Comparison of ENCODE assay signal across 15 cellular contexts in the genomic region with DNA sequence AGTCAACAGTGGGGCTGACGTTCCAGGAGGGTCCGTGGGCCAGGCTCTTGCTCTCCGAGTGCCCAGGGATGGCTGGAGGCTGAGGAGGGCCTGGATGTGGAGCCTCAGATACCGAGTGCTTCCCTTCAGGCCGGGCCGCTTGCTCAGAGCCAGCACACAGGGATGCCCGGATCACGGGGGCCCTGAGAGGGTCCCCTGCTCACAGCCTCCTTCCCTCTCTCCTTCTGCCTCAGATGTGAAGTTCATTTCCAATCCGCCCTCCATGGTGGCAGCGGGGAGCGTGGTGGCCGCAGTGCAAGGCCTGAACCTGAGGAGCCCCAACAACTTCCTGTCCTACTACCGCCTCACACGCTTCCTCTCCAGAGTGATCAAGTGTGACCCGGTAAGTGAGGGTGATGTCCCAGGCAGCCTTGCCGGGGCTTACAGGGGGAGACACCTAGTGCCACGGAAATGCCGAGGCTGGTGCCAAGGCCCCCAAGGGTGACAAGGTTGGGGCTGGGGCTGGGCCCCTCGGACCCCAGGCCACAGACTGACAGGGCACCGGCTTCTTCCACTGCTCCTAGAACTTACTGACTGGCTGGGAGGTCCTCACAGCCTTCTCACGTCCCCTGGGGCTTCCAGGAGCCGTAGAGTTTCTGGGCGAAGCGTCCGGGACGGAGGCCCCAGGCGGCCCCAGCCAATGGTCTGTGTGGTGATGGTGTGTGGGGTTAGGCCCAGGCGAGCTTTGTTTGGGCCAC. TPM values are rescaled to one million over a fixed set of nuclear protein-coding genes. Genes with fewer than 3 reads are reported as not detected.
A peak's percentile ranks its signal among the peaks of the same experiment; 100 is the strongest.
DNase-seq lines count a peak whose midpoint lies in the region; ATAC-seq and TF ChIP-seq lines count a peak whose summit lies in the region.
"Had no signal": no experiment of that assay in that cellular context is flagged by ENCODE, and none has a peak within 500 bp of the region (broad histone marks: within the 10 kb centered on the region; RNA-seq: fewer than 3 reads in every experiment).

No MANE protein-coding gene starts in this region.

- peak; percentile 16 for DNase-seq in ELF-1 (ENCODE audit: low read depth, low spot score)
- peak; percentile 22 for DNase-seq in RPMI7951 (ENCODE audit: low read depth)
- no peak for DNase-seq in endothelial cell (ENCODE audit: low spot score)
- no peak for DNase-seq in progenitor cell of endocrine pancreas (ENCODE audit: low spot score, unreplicated experiment)
- no peak for DNase-seq in MV-4-11 (lab: John Stamatoyannopoulos, UW)
- DNase-seq in mucosa of gallbladder (ENCODE audit: low spot score): no peak
- no peak for DNase-seq in HCEC 1CT
- DNase-seq: activated CD4-positive, CD25-positive, alpha-beta regulatory T cell treated with anti-CD3 and anti-CD28 coated beads, Interleukin-2, amount 50 U/mL, for 72 hours; activated gamma-delta T cell treated with Interleukin-2 at 50 U/mL for 16 hours; erythroblast; heart right ventricle; NCI-H2029 treated with DMSO at 0.1 percent for 48 hours; NCI-H524 treated with DMSO at 0.1 percent for 48 hours; T-helper 2 cell had no signal

- peak overlapping the region; percentile 48 for H3K27ac Mint-ChIP-seq in endothelial cell (ENCODE audit: unreplicated experiment)
- peak overlapping the region; percentile 45 for H3K27ac Mint-ChIP-seq in progenitor cell of endocrine pancreas

- H3K36me3 Mint-ChIP-seq in endothelial cell (ENCODE audit: low read depth, unreplicated experiment): no peaks in the 10 kb centered on the region
- H3K36me3 Mint-ChIP-seq in progenitor cell of endocrine pancreas (ENCODE audit: insufficient read depth): peaks cover 20% of the 10 kb centered on the region

- H3K9me3 Mint-ChIP-seq in endothelial cell (ENCODE audit: unreplicated experiment): no peaks in the 10 kb centered on the region
- no peaks in the 10 kb centered on the region for H3K9me3 Mint-ChIP-seq in progenitor cell of endocrine pancreas (ENCODE audit: low read depth)

- ATAC-seq in GM18502 (IDR thresholded peaks at IDR 0.05; ENCODE audit: poor library complexity, unreplicated experiment): no peak
- ATAC-seq: heart right ventricle had no signal

- H3K4me1 Mint-ChIP-seq in endothelial cell (ENCODE audit: unreplicated experiment) (peaks cover 3% of the 10 kb centered on the region), progenitor cell of endocrine pancreas (ENCODE audit: low read depth) (peaks cover 9% of the 10 kb centered on the region)

- TF ChIP-seq CTCF in endothelial cell (IDR thresholded peaks at IDR 0.05; ENCODE audit: unreplicated experiment) (no peak), progenitor cell of endocrine pancreas (IDR thresholded peaks at IDR 0.05; ENCODE audit: unreplicated experiment) (no peak)

- H3K27me3 Mint-ChIP-seq in endothelial cell (ENCODE audit: unreplicated experiment): no peaks in the 10 kb centered on the region
- no peaks in the 10 kb centered on the region for H3K27me3 Mint-ChIP-seq in progenitor cell of endocrine pancreas

- H3K4me3 Mint-ChIP-seq in endothelial cell (ENCODE audit: unreplicated experiment): no peak overlapping the region
- no peak overlapping the region for H3K4me3 Mint-ChIP-seq in progenitor cell of endocrine pancreas (ENCODE audit: low read depth)

RNA-seq across cellular contexts. Expression of a gene that starts 7.0 kb away (rescaled TPM):
- 173 and 194 TPM in 2 replicates for total RNA-seq in RPMI7951 (2014; rRNA removed; shearing (Covaris generic))
- total RNA-seq in endothelial cell (ENCODE audit: unreplicated experiment): 55.6 TPM
- total RNA-seq in progenitor cell of endocrine pancreas: 409 and 437 TPM in 2 replicates
- 181 TPM for total RNA-seq in mucosa of gallbladder

RNA-seq across cellular contexts. Expression of a gene that starts 27.2 kb away (rescaled TPM):
- 17.4 and 21.4 TPM in 2 replicates for total RNA-seq in RPMI7951 (2014; rRNA removed; shearing (Covaris generic))
- total RNA-seq in endothelial cell (ENCODE audit: unreplicated experiment): 23.3 TPM
- total RNA-seq in progenitor cell of endocrine pancreas: 28.5 and 33.4 TPM in 2 replicates
- total RNA-seq in mucosa of gallbladder: 24.5 TPM

RNA-seq across cellular contexts. Expression of a gene that starts 55.9 kb away (rescaled TPM):
- not detected in 2 replicates for total RNA-seq in RPMI7951 (2014; rRNA removed; shearing (Covaris generic))
- total RNA-seq in endothelial cell (ENCODE audit: unreplicated experiment): not detected
- total RNA-seq in progenitor cell of endocrine pancreas: not detected in 2 replicates
- 362 TPM for total RNA-seq in mucosa of gallbladder
- total RNA-seq: heart right ventricle had no signal

Comparison
In these comparisons a context has a peak if more than half of its experiments do, and no peak if none do; other contexts are left out.
1. DNase-seq: peak in ELF-1 (single experiment) and RPMI7951 (single experiment); none in endothelial cell (single experiment), progenitor cell of endocrine pancreas (single experiment), MV-4-11 (single experiment), mucosa of gallbladder (single experiment) and HCEC 1CT (single experiment).
2. RNA of a gene that starts 55.9 kb away (total RNA-seq): 362 TPM in mucosa of gallbladder (single experiment); not detected in endothelial cell (single experiment), not detected in RPMI7951 and not detected in progenitor cell of endocrine pancreas; every median in the first group is over 100 times any median in the second.